21 cellular contexts compared by ENCODE assay signal in genomic region chr11:122682464-122682863, GRCh38.
"Had no signal": no experiment of that assay in that cellular context is flagged by ENCODE, and none has a peak within 500 bp of the region (broad histone marks: within the 10 kb centered on the region; RNA-seq: fewer than 3 reads in every experiment).

No MANE protein-coding gene starts in this region.

- H3K36me3 ChIP-seq: esophagus squamous epithelium, heart right ventricle, left lung, ovary, right lobe of liver, stomach, thyroid gland had no signal

- H3K27ac ChIP-seq: coronary artery, esophagus squamous epithelium, heart right ventricle, left lung, ovary, right lobe of liver, stomach, thyroid gland had no signal

- H3K36me3 Mint-ChIP-seq: type B pancreatic cell had no signal

- H3K4me1 ChIP-seq: left lung, right lobe of liver, stomach had no signal

- H3K4me3 ChIP-seq: coronary artery, esophagus squamous epithelium, heart right ventricle, left lung, ovary, right lobe of liver, stomach, thyroid gland had no signal

- H3K27me3 Mint-ChIP-seq: effector memory CD8-positive, alpha-beta T cell; naive thymus-derived CD8-positive, alpha-beta T cell; stimulated activated naive B cell treated with anti-CD40 and anti-IgM and Interleukin-4, amounts not matched to agents 10 μg/mL and 1 μg/mL and 100 μg/mL, for 72 hours; type B pancreatic cell had no signal

- H3K27me3 ChIP-seq: esophagus squamous epithelium, heart right ventricle, left lung, ovary, right lobe of liver, stomach, thyroid gland had no signal

- H3K9me3 Mint-ChIP-seq: effector memory CD8-positive, alpha-beta T cell; naive thymus-derived CD8-positive, alpha-beta T cell; nephron progenitor cell; stimulated activated naive B cell treated with anti-CD40 and anti-IgM and Interleukin-4, amounts not matched to agents 10 μg/mL and 1 μg/mL and 100 μg/mL, for 72 hours; type B pancreatic cell had no signal

- H3K4me3 Mint-ChIP-seq: effector memory CD8-positive, alpha-beta T cell; naive thymus-derived CD8-positive, alpha-beta T cell; nephron progenitor cell; stimulated activated naive B cell treated with anti-CD40 and anti-IgM and Interleukin-4, amounts not matched to agents 10 μg/mL and 1 μg/mL and 100 μg/mL, for 72 hours; type B pancreatic cell had no signal

- H3K9me3 ChIP-seq: esophagus squamous epithelium, heart right ventricle, left lung, ovary, right lobe of liver, stomach, thyroid gland had no signal

- H3K27ac Mint-ChIP-seq: effector memory CD8-positive, alpha-beta T cell; nephron progenitor cell; stimulated activated naive B cell treated with anti-CD40 and anti-IgM and Interleukin-4, amounts not matched to agents 10 μg/mL and 1 μg/mL and 100 μg/mL, for 72 hours; type B pancreatic cell had no signal

- ATAC-seq: effector memory CD8-positive, alpha-beta T cell had no signal

- DNase-seq: dermis blood vessel endothelial cell; effector memory CD8-positive, alpha-beta T cell; erythroblast; esophagus squamous epithelium; foreskin melanocyte; heart right ventricle; hippocampal formation; left cardiac atrium; naive thymus-derived CD8-positive, alpha-beta T cell; nephron progenitor cell; ovary; right lobe of liver; small intestine; stimulated activated CD4-positive, alpha-beta T cell treated with anti-CD3 and anti-CD28 coated beads, Interleukin-15, amount 100 ng/mL, for 24 hours; stimulated activated CD4-positive, alpha-beta T cell treated with anti-CD3 and anti-CD28 coated beads, Interleukin-2, amount 100 ng/mL, for 48 hours; stimulated activated naive B cell treated with anti-CD40 and anti-IgM and Interleukin-4, amounts not matched to agents 10 μg/mL and 1 μg/mL and 100 μg/mL, for 72 hours; stomach; thyroid gland had no signal
